ENCODE assay signal across 13 cellular contexts in the genomic region with DNA sequence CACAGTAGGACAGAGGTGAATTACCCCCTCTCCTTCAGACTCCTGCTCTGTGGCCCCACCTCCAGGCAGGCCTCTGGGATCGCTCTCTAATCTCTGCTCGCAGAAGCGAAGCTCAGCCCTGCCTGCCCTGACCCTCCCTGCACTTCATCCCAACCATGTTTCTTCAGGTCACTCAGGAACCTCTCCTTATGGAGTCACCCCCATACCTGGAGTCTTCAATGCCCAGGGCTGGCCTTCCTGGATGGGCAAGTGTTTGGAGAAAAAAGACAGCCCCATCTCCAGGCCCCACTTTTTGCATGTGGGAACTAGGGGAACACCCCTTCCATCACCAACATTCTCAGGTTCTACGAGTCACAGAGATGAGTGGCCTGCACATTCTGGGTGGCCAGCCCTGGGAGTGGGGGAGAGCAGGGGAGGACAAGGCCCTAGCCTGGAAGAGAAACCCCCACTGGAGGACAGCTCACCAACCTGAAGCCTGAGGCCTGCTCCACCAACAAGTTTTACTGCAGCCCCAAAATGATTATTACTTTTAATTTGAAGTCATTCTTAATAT.
DNase-seq lines count a peak whose midpoint lies in the region; ATAC-seq and TF ChIP-seq lines count a peak whose summit lies in the region.
"Had no signal": no experiment of that assay in that cellular context is flagged by ENCODE, and none has a peak within 500 bp of the region (broad histone marks: within the 10 kb centered on the region; RNA-seq: fewer than 3 reads in every experiment).

No MANE protein-coding gene starts in this region.

- H3K4me1 ChIP-seq in lower lobe of right lung = no peaks in the 10 kb centered on the region
- H3K4me1 ChIP-seq: BLaER1, HAP-1 had no signal

- H3K27me3 ChIP-seq in lower lobe of right lung (ENCODE audit: low read depth) = peaks cover 31% of the 10 kb centered on the region

- H3K36me3 ChIP-seq in lower lobe of right lung = no peaks in the 10 kb centered on the region
- H3K36me3 ChIP-seq: BLaER1, HAP-1 had no signal

- no peak for ATAC-seq in left ventricle myocardium superior
- no peak for ATAC-seq in left cardiac atrium
- ATAC-seq in lower lobe of right lung = no peak
- no peak for ATAC-seq in HG02973 (IDR thresholded peaks at IDR 0.05; ENCODE audit: unreplicated experiment)
- ATAC-seq in HG03039 (IDR thresholded peaks at IDR 0.05; ENCODE audit: unreplicated experiment) = no peak

- H3K27ac ChIP-seq in lower lobe of right lung = no peak overlapping the region
- H3K27ac ChIP-seq in coronary artery = no peak overlapping the region
- H3K27ac ChIP-seq: BLaER1 had no signal

- TF ChIP-seq CTCF in lower lobe of right lung (IDR thresholded peaks at IDR 0.05) (no peak), coronary artery (IDR thresholded peaks at IDR 0.05) (no peak)

- no peak overlapping the region for H3K4me3 ChIP-seq in lower lobe of right lung
- H3K4me3 ChIP-seq in coronary artery = no peak overlapping the region
- H3K4me3 ChIP-seq: BLaER1, HAP-1 had no signal

- peak; percentile 11 for DNase-seq in left ventricle myocardium superior
- no peak for DNase-seq in left cardiac atrium
- peak; percentile 12 for DNase-seq in lower lobe of right lung
- DNase-seq in posterior vena cava (ENCODE audit: low spot score) = peak; percentile 65
- DNase-seq in coronary artery (ENCODE audit: low spot score) = no peak
- DNase-seq: CD4-positive, alpha-beta memory T cell; DMS153; DMS79; GDM1 had no signal

- intact Hi-C loops in left ventricle myocardium superior (cut with micrococcal nuclease) (no loop called here), left cardiac atrium (cut with DNase I) (no loop called here), lower lobe of right lung (cut with DNase I) (no loop called here), posterior vena cava (cut with DNase I) (no loop called here)

- no peaks in the 10 kb centered on the region for H3K9me3 ChIP-seq in lower lobe of right lung
- H3K9me3 ChIP-seq: BLaER1, HAP-1 had no signal

Comparison
In these comparisons a context has a peak if more than half of its experiments do, and no peak if none do; other contexts are left out.
1. DNase-seq: peak in left ventricle myocardium superior (single experiment), lower lobe of right lung (single experiment) and posterior vena cava (single experiment); none in left cardiac atrium (single experiment) and coronary artery (single experiment).